Comparison of ENCODE assay signal across 1 cellular context in the genomic region with DNA sequence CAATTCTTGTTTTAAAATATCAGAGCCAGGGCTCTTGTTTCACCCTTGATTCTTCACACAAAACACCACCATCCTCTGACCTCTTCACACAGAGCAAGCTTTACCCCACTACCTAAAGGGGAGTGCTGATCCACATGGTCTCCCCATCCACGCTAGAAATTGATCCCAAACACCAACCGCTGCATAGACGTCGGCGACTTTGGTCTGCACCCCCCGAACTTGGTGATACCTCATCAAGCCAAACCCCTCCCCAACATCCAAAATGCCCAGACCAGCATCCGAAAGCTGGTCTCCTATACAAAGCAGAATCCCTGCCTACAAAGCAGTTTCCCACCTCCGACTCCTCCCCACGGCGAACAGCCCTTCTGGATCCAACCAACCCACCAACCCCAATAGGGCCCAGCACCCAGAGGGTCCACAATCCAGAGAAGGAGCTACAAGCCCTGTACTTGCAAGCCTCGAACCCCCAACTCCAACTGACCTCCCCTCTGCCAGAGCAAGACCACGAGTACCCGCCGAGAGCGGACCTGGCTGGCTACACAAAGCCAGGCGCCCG.
TF ChIP-seq lines count a peak whose summit lies in the region.

No MANE protein-coding gene starts in this region.

TF ChIP-seq in HepG2, 621 proteins besides CTCF, POLR2A, EP300 and RAD21 (continued from another document):
- TF ChIP-seq BRD4 (CRISPR knock-in tag; IDR thresholded peaks at IDR 0.05) (no peak), SPEN (CRISPR knock-in tag; IDR thresholded peaks at IDR 0.05; ENCODE audit: low read depth) (no peak), CC2D1A (CRISPR knock-in tag; IDR thresholded peaks at IDR 0.05) (no peak), ZNF841 (CRISPR knock-in tag; IDR thresholded peaks at IDR 0.05; ENCODE audit: borderline replicate concordance) (no peak), AGO2 (optimal IDR thresholded peaks at IDR 0.05; ENCODE audit: low read depth, low read length) (no peak), ZFP36L2 (CRISPR knock-in tag; IDR thresholded peaks at IDR 0.05) (no peak), DR1 (CRISPR knock-in tag; IDR thresholded peaks at IDR 0.05) (no peak), ZNF879 (CRISPR knock-in tag; IDR thresholded peaks at IDR 0.05) (no peak), MZF1 (CRISPR knock-in tag; IDR thresholded peaks at IDR 0.05; ENCODE audit: borderline replicate concordance) (no peak), ATF7 (IDR thresholded peaks at IDR 0.05) (no peak), ATF7 (CRISPR knock-in tag; IDR thresholded peaks at IDR 0.05) (no peak), GLI4 (CRISPR knock-in tag; IDR thresholded peaks at IDR 0.05; ENCODE audit: borderline replicate concordance) (no peak), ZNF234 (CRISPR knock-in tag; conservative IDR thresholded peaks at IDR 0.05) (no peak), PHB2 (IDR thresholded peaks at IDR 0.05; ENCODE audit: partially characterized antibody) (no peak), ZBTB3 (CRISPR knock-in tag; IDR thresholded peaks at IDR 0.05; ENCODE audit: borderline replicate concordance, low read depth) (no peak), ZBTB34 (CRISPR knock-in tag; IDR thresholded peaks at IDR 0.05) (no peak), ZBTB7A (CRISPR knock-in tag; IDR thresholded peaks at IDR 0.05) (no peak), IRF2 (CRISPR knock-in tag; IDR thresholded peaks at IDR 0.05) (no peak), MAZ (IDR thresholded peaks at IDR 0.05; ENCODE audit: borderline replicate concordance, low read depth, low read length) (no peak), MAZ (CRISPR knock-in tag; IDR thresholded peaks at IDR 0.05; ENCODE audit: low read depth) (no peak), SIN3A (IDR thresholded peaks at IDR 0.05; ENCODE audit: borderline replicate concordance, low read depth, low read length) (0 out of 2 replicates have a peak, but pooled peaks have one; percentile 57), FLYWCH1 (CRISPR knock-in tag; IDR thresholded peaks at IDR 0.05) (no peak), LCORL (IDR thresholded peaks at IDR 0.05) (no peak), LCORL (CRISPR knock-in tag; IDR thresholded peaks at IDR 0.05) (no peak), MATR3 (CRISPR knock-in tag; IDR thresholded peaks at IDR 0.05) (no peak), ZNF263 (CRISPR knock-in tag; IDR thresholded peaks at IDR 0.05) (peak; percentile 85), ZSCAN21 (CRISPR knock-in tag; IDR thresholded peaks at IDR 0.05; ENCODE audit: borderline replicate concordance) (0 out of 2 replicates have a peak, but pooled peaks have one; percentile 6), PAF1 (CRISPR knock-in tag; IDR thresholded peaks at IDR 0.05) (no peak), ZNF7 (CRISPR knock-in tag; IDR thresholded peaks at IDR 0.05) (no peak), ZNF562 (CRISPR knock-in tag; IDR thresholded peaks at IDR 0.05; ENCODE audit: borderline replicate concordance) (no peak), ZNF44 (CRISPR knock-in tag; IDR thresholded peaks at IDR 0.05) (peak; percentile 12; the same call in 1 of the 2 replicates), ZFP82 (CRISPR knock-in tag; IDR thresholded peaks at IDR 0.05; ENCODE audit: borderline replicate concordance) (peak; percentile 12; the same call in 1 of the 2 replicates), ZC3H13 (CRISPR knock-in tag; IDR thresholded peaks at IDR 0.05) (0 out of 2 replicates have a peak, but pooled peaks have one; percentile 25), ZBTB33 (CRISPR knock-in tag; IDR thresholded peaks at IDR 0.05) (no peak), ZNF598 (CRISPR knock-in tag; IDR thresholded peaks at IDR 0.05; ENCODE audit: borderline replicate concordance) (0 out of 2 replicates have a peak, but pooled peaks have one; percentile 12), BCL6 (CRISPR knock-in tag; IDR thresholded peaks at IDR 0.05) (peak; percentile 8; the same call in 1 of the 2 replicates), HOXA5 (CRISPR knock-in tag; IDR thresholded peaks at IDR 0.05) (peak; percentile 13; the same call in 1 of the 2 replicates), BORCS8-MEF2B (CRISPR knock-in tag; IDR thresholded peaks at IDR 0.05) (no peak), POLR2G (IDR thresholded peaks at IDR 0.05; ENCODE audit: low read depth, low read length) (no peak), HIVEP1 (CRISPR knock-in tag; IDR thresholded peaks at IDR 0.05) (peak; percentile 40; the same call in 1 of the 2 replicates), NR2F6 (IDR thresholded peaks at IDR 0.05) (no peak), NR2F6 (CRISPR knock-in tag; IDR thresholded peaks at IDR 0.05) (0 out of 2 replicates have a peak, but pooled peaks have one; percentile 0), ZFP1 (CRISPR knock-in tag; IDR thresholded peaks at IDR 0.05) (no peak)
- TF ChIP-seq, protein P1, sequence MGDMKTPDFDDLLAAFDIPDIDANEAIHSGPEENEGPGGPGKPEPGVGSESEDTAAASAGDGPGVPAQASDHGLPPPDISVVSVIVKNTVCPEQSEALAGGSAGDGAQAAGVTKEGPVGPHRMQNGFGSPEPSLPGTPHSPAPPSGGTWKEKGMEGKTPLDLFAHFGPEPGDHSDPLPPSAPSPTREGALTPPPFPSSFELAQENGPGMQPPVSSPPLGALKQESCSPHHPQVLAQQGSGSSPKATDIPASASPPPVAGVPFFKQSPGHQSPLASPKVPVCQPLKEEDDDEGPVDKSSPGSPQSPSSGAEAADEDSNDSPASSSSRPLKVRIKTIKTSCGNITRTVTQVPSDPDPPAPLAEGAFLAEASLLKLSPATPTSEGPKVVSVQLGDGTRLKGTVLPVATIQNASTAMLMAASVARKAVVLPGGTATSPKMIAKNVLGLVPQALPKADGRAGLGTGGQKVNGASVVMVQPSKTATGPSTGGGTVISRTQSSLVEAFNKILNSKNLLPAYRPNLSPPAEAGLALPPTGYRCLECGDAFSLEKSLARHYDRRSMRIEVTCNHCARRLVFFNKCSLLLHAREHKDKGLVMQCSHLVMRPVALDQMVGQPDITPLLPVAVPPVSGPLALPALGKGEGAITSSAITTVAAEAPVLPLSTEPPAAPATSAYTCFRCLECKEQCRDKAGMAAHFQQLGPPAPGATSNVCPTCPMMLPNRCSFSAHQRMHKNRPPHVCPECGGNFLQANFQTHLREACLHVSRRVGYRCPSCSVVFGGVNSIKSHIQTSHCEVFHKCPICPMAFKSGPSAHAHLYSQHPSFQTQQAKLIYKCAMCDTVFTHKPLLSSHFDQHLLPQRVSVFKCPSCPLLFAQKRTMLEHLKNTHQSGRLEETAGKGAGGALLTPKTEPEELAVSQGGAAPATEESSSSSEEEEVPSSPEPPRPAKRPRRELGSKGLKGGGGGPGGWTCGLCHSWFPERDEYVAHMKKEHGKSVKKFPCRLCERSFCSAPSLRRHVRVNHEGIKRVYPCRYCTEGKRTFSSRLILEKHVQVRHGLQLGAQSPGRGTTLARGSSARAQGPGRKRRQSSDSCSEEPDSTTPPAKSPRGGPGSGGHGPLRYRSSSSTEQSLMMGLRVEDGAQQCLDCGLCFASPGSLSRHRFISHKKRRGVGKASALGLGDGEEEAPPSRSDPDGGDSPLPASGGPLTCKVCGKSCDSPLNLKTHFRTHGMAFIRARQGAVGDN (CRISPR knock-in tag; IDR thresholded peaks at IDR 0.05), result no peak
- TF ChIP-seq, protein P2, sequence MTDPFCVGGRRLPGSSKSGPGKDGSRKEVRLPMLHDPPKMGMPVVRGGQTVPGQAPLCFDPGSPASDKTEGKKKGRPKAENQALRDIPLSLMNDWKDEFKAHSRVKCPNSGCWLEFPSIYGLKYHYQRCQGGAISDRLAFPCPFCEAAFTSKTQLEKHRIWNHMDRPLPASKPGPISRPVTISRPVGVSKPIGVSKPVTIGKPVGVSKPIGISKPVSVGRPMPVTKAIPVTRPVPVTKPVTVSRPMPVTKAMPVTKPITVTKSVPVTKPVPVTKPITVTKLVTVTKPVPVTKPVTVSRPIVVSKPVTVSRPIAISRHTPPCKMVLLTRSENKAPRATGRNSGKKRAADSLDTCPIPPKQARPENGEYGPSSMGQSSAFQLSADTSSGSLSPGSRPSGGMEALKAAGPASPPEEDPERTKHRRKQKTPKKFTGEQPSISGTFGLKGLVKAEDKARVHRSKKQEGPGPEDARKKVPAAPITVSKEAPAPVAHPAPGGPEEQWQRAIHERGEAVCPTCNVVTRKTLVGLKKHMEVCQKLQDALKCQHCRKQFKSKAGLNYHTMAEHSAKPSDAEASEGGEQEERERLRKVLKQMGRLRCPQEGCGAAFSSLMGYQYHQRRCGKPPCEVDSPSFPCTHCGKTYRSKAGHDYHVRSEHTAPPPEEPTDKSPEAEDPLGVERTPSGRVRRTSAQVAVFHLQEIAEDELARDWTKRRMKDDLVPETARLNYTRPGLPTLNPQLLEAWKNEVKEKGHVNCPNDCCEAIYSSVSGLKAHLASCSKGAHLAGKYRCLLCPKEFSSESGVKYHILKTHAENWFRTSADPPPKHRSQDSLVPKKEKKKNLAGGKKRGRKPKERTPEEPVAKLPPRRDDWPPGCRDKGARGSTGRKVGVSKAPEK (CRISPR knock-in tag; IDR thresholded peaks at IDR 0.05; ENCODE audit: borderline replicate concordance), result no peak
- TF ChIP-seq, protein P3, sequence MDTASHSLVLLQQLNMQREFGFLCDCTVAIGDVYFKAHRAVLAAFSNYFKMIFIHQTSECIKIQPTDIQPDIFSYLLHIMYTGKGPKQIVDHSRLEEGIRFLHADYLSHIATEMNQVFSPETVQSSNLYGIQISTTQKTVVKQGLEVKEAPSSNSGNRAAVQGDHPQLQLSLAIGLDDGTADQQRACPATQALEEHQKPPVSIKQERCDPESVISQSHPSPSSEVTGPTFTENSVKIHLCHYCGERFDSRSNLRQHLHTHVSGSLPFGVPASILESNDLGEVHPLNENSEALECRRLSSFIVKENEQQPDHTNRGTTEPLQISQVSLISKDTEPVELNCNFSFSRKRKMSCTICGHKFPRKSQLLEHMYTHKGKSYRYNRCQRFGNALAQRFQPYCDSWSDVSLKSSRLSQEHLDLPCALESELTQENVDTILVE (CRISPR knock-in tag; IDR thresholded peaks at IDR 0.05), result no peak
- TF ChIP-seq, protein P4, sequence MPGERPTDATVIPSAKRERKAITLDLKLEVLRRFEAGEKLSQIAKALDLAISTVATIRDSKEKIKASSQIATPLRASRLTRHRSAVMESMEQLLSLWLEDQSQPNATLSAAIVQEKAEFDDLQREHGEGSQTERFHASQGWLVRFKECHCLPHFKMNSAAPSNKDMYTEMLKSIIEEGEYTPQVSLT (CRISPR knock-in tag; IDR thresholded peaks at IDR 0.05; ENCODE audit: borderline replicate concordance, low read depth), result no peak
- TF ChIP-seq, protein P5, sequence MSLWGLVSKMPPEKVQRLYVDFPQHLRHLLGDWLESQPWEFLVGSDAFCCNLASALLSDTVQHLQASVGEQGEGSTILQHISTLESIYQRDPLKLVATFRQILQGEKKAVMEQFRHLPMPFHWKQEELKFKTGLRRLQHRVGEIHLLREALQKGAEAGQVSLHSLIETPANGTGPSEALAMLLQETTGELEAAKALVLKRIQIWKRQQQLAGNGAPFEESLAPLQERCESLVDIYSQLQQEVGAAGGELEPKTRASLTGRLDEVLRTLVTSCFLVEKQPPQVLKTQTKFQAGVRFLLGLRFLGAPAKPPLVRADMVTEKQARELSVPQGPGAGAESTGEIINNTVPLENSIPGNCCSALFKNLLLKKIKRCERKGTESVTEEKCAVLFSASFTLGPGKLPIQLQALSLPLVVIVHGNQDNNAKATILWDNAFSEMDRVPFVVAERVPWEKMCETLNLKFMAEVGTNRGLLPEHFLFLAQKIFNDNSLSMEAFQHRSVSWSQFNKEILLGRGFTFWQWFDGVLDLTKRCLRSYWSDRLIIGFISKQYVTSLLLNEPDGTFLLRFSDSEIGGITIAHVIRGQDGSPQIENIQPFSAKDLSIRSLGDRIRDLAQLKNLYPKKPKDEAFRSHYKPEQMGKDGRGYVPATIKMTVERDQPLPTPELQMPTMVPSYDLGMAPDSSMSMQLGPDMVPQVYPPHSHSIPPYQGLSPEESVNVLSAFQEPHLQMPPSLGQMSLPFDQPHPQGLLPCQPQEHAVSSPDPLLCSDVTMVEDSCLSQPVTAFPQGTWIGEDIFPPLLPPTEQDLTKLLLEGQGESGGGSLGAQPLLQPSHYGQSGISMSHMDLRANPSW (CRISPR knock-in tag; IDR thresholded peaks at IDR 0.05; ENCODE audit: borderline replicate concordance), result no peak
- TF ChIP-seq, protein P6, sequence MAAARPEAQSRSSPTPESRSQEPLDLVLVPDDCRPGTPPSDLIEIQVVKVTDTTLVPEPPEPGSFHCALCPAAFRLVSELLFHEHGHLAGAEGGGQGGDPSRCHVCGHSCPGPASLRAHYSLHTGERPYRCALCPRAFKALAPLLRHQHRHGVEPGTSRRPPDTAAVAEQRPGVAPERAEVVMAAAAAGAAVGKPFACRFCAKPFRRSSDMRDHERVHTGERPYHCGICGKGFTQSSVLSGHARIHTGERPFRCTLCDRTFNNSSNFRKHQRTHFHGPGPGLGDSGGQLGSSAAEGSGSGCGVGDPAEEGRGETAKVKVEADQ (CRISPR knock-in tag; IDR thresholded peaks at IDR 0.05; ENCODE audit: borderline replicate concordance), result no peak
- TF ChIP-seq, protein P7, sequence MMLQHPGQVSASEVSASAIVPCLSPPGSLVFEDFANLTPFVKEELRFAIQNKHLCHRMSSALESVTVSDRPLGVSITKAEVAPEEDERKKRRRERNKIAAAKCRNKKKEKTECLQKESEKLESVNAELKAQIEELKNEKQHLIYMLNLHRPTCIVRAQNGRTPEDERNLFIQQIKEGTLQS (CRISPR knock-in tag; IDR thresholded peaks at IDR 0.05), result no peak
- TF ChIP-seq, protein P8, sequence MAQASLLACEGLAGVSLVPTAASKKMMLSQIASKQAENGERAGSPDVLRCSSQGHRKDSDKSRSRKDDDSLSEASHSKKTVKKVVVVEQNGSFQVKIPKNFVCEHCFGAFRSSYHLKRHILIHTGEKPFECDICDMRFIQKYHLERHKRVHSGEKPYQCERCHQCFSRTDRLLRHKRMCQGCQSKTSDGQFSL (CRISPR knock-in tag; IDR thresholded peaks at IDR 0.05), result no peak
